16 cellular contexts compared by ENCODE assay signal in the genomic region with DNA sequence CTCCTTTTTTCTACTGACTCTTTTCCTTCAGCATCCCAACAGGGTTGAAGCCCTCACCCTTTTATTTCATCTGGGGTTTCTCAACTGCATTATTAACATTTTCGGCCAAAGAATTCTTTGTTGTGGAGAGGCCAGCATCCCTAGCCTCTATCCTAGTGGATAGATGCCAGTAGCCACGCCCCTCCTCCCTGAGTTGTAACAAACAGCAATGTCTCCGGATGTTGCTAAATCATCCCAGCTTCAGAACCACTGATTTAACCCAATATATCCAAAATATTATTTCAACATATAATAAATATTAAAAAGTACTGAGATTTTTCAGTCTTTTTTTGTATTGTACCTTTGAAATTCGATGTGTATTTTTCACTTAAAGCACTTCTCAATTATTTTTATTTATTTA. TPM values are rescaled to one million over a fixed set of nuclear protein-coding genes. Genes with fewer than 3 reads are reported as not detected.
DNase-seq lines count a peak whose midpoint lies in the region; ATAC-seq and TF ChIP-seq lines count a peak whose summit lies in the region.
"Had no signal": no experiment of that assay in that cellular context is flagged by ENCODE, and none has a peak within 500 bp of the region (broad histone marks: within the 10 kb centered on the region; RNA-seq: fewer than 3 reads in every experiment).

No MANE protein-coding gene starts in this region.

- ATAC-seq in gastroesophageal sphincter (peak; percentile 40), psoas muscle (no peak), HG03460 (IDR thresholded peaks at IDR 0.05; ENCODE audit: unreplicated experiment) (no peak)

- peaks cover 0 to 28% (median 10%) of the 10 kb centered on the region in 3 donors for H3K4me1 ChIP-seq in gastroesophageal sphincter
- H3K4me1 ChIP-seq in psoas muscle, result peaks cover 19% of the 10 kb centered on the region

- WGBS in gastroesophageal sphincter (ENCODE audit: low coverage in 1 of 2), 2 donors, result 26 to 38% methylated on average over 3 to 4 of the region's 4 CpGs
- WGBS in psoas muscle, 3 donors, result 25 to 34% (median 29%) methylated on average over 4 of the region's 4 CpGs

- no peak for TF ChIP-seq POLR2A in gastroesophageal sphincter (IDR thresholded peaks at IDR 0.05)

- intact Hi-C loops in psoas muscle (cut with DNase I), result loop anchor here (5.0 to 10.0 kb wide), 2 partner anchors 72 to 189 kb away; no protein-coding TSS in a partner anchor

- TF ChIP-seq CTCF in gastroesophageal sphincter (IDR thresholded peaks at IDR 0.05) (no peak), psoas muscle (IDR thresholded peaks at IDR 0.05) (no peak)

- no peaks in the 10 kb centered on the region for H3K36me3 ChIP-seq in gastroesophageal sphincter
- no peaks in the 10 kb centered on the region for H3K36me3 ChIP-seq in psoas muscle (ENCODE audit: insufficient read depth in 1 of 2, low read depth in 1 of 2)
- H3K36me3 ChIP-seq: tibial artery had no signal

- DNase-seq in ELR (ENCODE audit: low read depth) (peak; percentile 47), RPMI7951 (ENCODE audit: low read depth) (peak; percentile 39), psoas muscle (peak; percentile 60 to 68), NK-92 (lab: John Stamatoyannopoulos, UW; ENCODE audit: unreplicated experiment) (no peak), SIG-M5 (lab: John Stamatoyannopoulos, UW) (no peak)
- no peak for DNase-seq in activated CD4-positive, CD25-positive, alpha-beta regulatory T cell treated with anti-CD3 and anti-CD28 coated beads, Interleukin-2, amount 50 U/mL, for 72 hours
- DNase-seq: DND-41; kidney glomerular epithelial cell; NCI-H1105 treated with DMSO at 0.1 percent for 48 hours; NCI-H524 treated with DMSO at 0.1 percent for 48 hours; stimulated activated CD4-positive, alpha-beta T cell treated with anti-CD3 and anti-CD28 coated beads, Interleukin-2, amount 100 ng/mL, for 24 hours; stimulated activated CD8-positive, alpha-beta memory T cell treated with anti-CD3 and anti-CD28 coated beads, Interleukin-4, amount 100 ng/mL, for 48 hours had no signal

- H3K9me3 ChIP-seq in gastroesophageal sphincter (no peaks in the 10 kb centered on the region), psoas muscle (no peaks in the 10 kb centered on the region)
- H3K9me3 ChIP-seq: tibial artery had no signal

- no peak for TF ChIP-seq EP300 in gastroesophageal sphincter (IDR thresholded peaks at IDR 0.05)

- no peak overlapping the region for H3K27ac ChIP-seq in gastroesophageal sphincter
- H3K27ac ChIP-seq in psoas muscle, result no peak overlapping the region
- H3K27ac ChIP-seq: C4-2B, tibial artery had no signal

- no peaks in the 10 kb centered on the region for H3K27me3 ChIP-seq in gastroesophageal sphincter
- no peaks in the 10 kb centered on the region for H3K27me3 ChIP-seq in psoas muscle (ENCODE audit: insufficient read depth in 3 of 3, low read length in 2 of 3)
- H3K27me3 ChIP-seq: tibial artery had no signal

- no peak overlapping the region for H3K4me3 ChIP-seq in gastroesophageal sphincter
- no peak overlapping the region for H3K4me3 ChIP-seq in psoas muscle
- H3K4me3 ChIP-seq: tibial artery had no signal

RNA-seq across cellular contexts. Expression of a gene that starts 2.0 kb away (rescaled TPM):
- total RNA-seq in RPMI7951 (2014; rRNA removed; shearing (Covaris generic)), result 14.1 and 25.6 TPM in 2 replicates
- total RNA-seq in gastroesophageal sphincter, result 10 to 100 TPM; 17.5 to 20.4 (median 18.5) TPM
- 10 to 100 TPM; 18.3 to 26.9 (median 23.2) TPM for total RNA-seq in psoas muscle
- 10 to 100 TPM in 1 of 3 donors, 1 to 10 TPM in 2; 8.3 to 17.2 (median 8.9) TPM for polyA plus RNA-seq in psoas muscle

RNA-seq across cellular contexts. Expression of a gene that starts 52.0 kb away (rescaled TPM):
- total RNA-seq in RPMI7951 (2014; rRNA removed; shearing (Covaris generic)), result 70.5 and 71.6 TPM in 2 replicates
- total RNA-seq in gastroesophageal sphincter, result 100 to 1,000 TPM in 1 of 4 donors, 10 to 100 TPM in 3; 79.2 to 120 (median 84.4) TPM
- 10 to 100 TPM; 32.6 to 63.6 (median 40.5) TPM for total RNA-seq in psoas muscle
- 10 to 100 TPM; 35.5 to 67.4 (median 54.2) TPM for polyA plus RNA-seq in psoas muscle

Comparison
In these comparisons a context has a peak if more than half of its experiments do, and no peak if none do; other contexts are left out.
1. DNase-seq: peak in ELR (single experiment), RPMI7951 (single experiment) and psoas muscle (2 of 2); none in NK-92 (single experiment), SIG-M5 (single experiment) and activated CD4-positive, CD25-positive, alpha-beta regulatory T cell treated with anti-CD3 and anti-CD28 coated beads, Interleukin-2, amount 50 U/mL, for 72 hours (single experiment).